Comparison of ENCODE assay signal across 15 cellular contexts in genomic region chr6:136923954-136924291, GRCh38. TPM values are rescaled to one million over a fixed set of nuclear protein-coding genes. Genes with fewer than 3 reads are reported as not detected.
DNase-seq lines count a peak whose midpoint lies in the region; ATAC-seq and TF ChIP-seq lines count a peak whose summit lies in the region.
"Had no signal": no experiment of that assay in that cellular context is flagged by ENCODE, and none has a peak within 500 bp of the region (broad histone marks: within the 10 kb centered on the region; RNA-seq: fewer than 3 reads in every experiment).

No MANE protein-coding gene starts in this region.

- no peak for TF ChIP-seq CTCF in GM10248 (IDR thresholded peaks at IDR 0.05; ENCODE audit: control extremely low read depth, extremely low read depth, low read depth, missing control alignments)

- peaks cover 62% of the 10 kb centered on the region for H3K27me3 Mint-ChIP-seq in activated T-cell treated with anti-CD3 and anti-CD28 coated beads, Interleukin-2, amount 50 U/mL, for 24 hours
- peaks cover 51% of the 10 kb centered on the region for H3K27me3 Mint-ChIP-seq in activated CD4-positive, alpha-beta memory T cell treated with anti-CD3 and anti-CD28 coated beads, Interleukin-2, amount 10 ng/mL, durations not matched to agents 7 days and 5 days
- peaks cover 18 to 39% (median 20%) of the 10 kb centered on the region in 3 donors for H3K27me3 Mint-ChIP-seq in immature natural killer cell (ENCODE audit: low read depth in 3 of 3)

- CTCF ChIA-PET in activated CD4-positive, alpha-beta memory T cell treated with anti-CD3 and anti-CD28 coated beads, Interleukin-2, amount 10 ng/mL, durations not matched to agents 7 days and 5 days (lab: Charles Lee), result no interaction called here
- CTCF ChIA-PET in GM10248 (lab: Yijun Ruan, JAX), result no interaction called here

- no peak for ATAC-seq in stimulated activated effector memory CD8-positive, alpha-beta T cell treated with anti-CD3 and anti-CD28 coated beads, Interleukin-12 subunit alpha, Interleukin-12 subunit beta, amount 100 ng/mL, for 72 hours
- ATAC-seq in HG02884 (IDR thresholded peaks at IDR 0.05; ENCODE audit: unreplicated experiment), result no peak

- POLR2A ChIA-PET in activated CD4-positive, alpha-beta memory T cell treated with anti-CD3 and anti-CD28 coated beads, Interleukin-2, amount 10 ng/mL, durations not matched to agents 7 days and 5 days (lab: Charles Lee), result no interaction called here
- POLR2A ChIA-PET in GM10248 (lab: Yijun Ruan, JAX), result no interaction called here

- H3K4me3 Mint-ChIP-seq in activated T-cell treated with anti-CD3 and anti-CD28 coated beads, Interleukin-2, amount 50 U/mL, for 24 hours, result peak overlapping the region; percentile 50
- peak overlapping the region; percentile 37 for H3K4me3 Mint-ChIP-seq in activated CD4-positive, alpha-beta memory T cell treated with anti-CD3 and anti-CD28 coated beads, Interleukin-2, amount 10 ng/mL, durations not matched to agents 7 days and 5 days
- peak overlapping the region; percentile 13 to 65 (median 53) for H3K4me3 Mint-ChIP-seq in immature natural killer cell
- H3K4me3 Mint-ChIP-seq in stimulated activated effector memory CD8-positive, alpha-beta T cell treated with anti-CD3 and anti-CD28 coated beads, Interleukin-12 subunit alpha, Interleukin-12 subunit beta, amount 100 ng/mL, for 72 hours, result peak overlapping the region; percentile 76

- DNase-seq in activated T-cell treated with anti-CD3 and anti-CD28 coated beads, Interleukin-2, amount 50 U/mL, for 24 hours, result no peak
- DNase-seq in activated T-cell treated with anti-CD3 and anti-CD28 coated beads for 4 hours (no peak), immature natural killer cell (no peak), NCI-H146 treated with DMSO at 0.1 percent for 48 hours (lab: John Stamatoyannopoulos, UW; ENCODE audit: unreplicated experiment) (no peak), GM10248 (ENCODE audit: extremely low spot score) (no peak)
- no peak for DNase-seq in activated CD4-positive, alpha-beta memory T cell treated with anti-CD3 and anti-CD28 coated beads, Interleukin-2, amount 10 ng/mL, durations not matched to agents 7 days and 5 days
- no peak for DNase-seq in stimulated activated effector memory CD8-positive, alpha-beta T cell treated with anti-CD3 and anti-CD28 coated beads, Interleukin-12 subunit alpha, Interleukin-12 subunit beta, amount 100 ng/mL, for 72 hours (ENCODE audit: low spot score in 2 of 2)
- DNase-seq: anterior cingulate cortex, colonic mucosa, COR-L47 had no signal

- H3K9me3 Mint-ChIP-seq in activated T-cell treated with anti-CD3 and anti-CD28 coated beads, Interleukin-2, amount 50 U/mL, for 24 hours, result no peaks in the 10 kb centered on the region
- no peaks in the 10 kb centered on the region for H3K9me3 Mint-ChIP-seq in activated CD4-positive, alpha-beta memory T cell treated with anti-CD3 and anti-CD28 coated beads, Interleukin-2, amount 10 ng/mL, durations not matched to agents 7 days and 5 days
- no peaks in the 10 kb centered on the region for H3K9me3 Mint-ChIP-seq in immature natural killer cell
- no peaks in the 10 kb centered on the region for H3K9me3 Mint-ChIP-seq in stimulated activated effector memory CD8-positive, alpha-beta T cell treated with anti-CD3 and anti-CD28 coated beads, Interleukin-12 subunit alpha, Interleukin-12 subunit beta, amount 100 ng/mL, for 72 hours

- no peaks in the 10 kb centered on the region for H3K36me3 Mint-ChIP-seq in activated T-cell treated with anti-CD3 and anti-CD28 coated beads, Interleukin-2, amount 50 U/mL, for 24 hours (ENCODE audit: low read depth)
- no peaks in the 10 kb centered on the region for H3K36me3 Mint-ChIP-seq in activated CD4-positive, alpha-beta memory T cell treated with anti-CD3 and anti-CD28 coated beads, Interleukin-2, amount 10 ng/mL, durations not matched to agents 7 days and 5 days (ENCODE audit: low read depth)
- no peaks in the 10 kb centered on the region for H3K36me3 Mint-ChIP-seq in immature natural killer cell
- peaks cover 6% of the 10 kb centered on the region for H3K36me3 Mint-ChIP-seq in stimulated activated effector memory CD8-positive, alpha-beta T cell treated with anti-CD3 and anti-CD28 coated beads, Interleukin-12 subunit alpha, Interleukin-12 subunit beta, amount 100 ng/mL, for 72 hours

- H3K4me1 Mint-ChIP-seq in activated T-cell treated with anti-CD3 and anti-CD28 coated beads, Interleukin-2, amount 50 U/mL, for 24 hours (ENCODE audit: low read depth), result peaks cover 35% of the 10 kb centered on the region
- peaks cover 30% of the 10 kb centered on the region for H3K4me1 Mint-ChIP-seq in activated CD4-positive, alpha-beta memory T cell treated with anti-CD3 and anti-CD28 coated beads, Interleukin-2, amount 10 ng/mL, durations not matched to agents 7 days and 5 days
- peaks cover 18 to 24% of the 10 kb centered on the region in 2 donors for H3K4me1 Mint-ChIP-seq in immature natural killer cell
- H3K4me1 Mint-ChIP-seq in stimulated activated effector memory CD8-positive, alpha-beta T cell treated with anti-CD3 and anti-CD28 coated beads, Interleukin-12 subunit alpha, Interleukin-12 subunit beta, amount 100 ng/mL, for 72 hours, result peaks cover 39% of the 10 kb centered on the region

- H3K27ac Mint-ChIP-seq in activated T-cell treated with anti-CD3 and anti-CD28 coated beads, Interleukin-2, amount 50 U/mL, for 24 hours, result no peak overlapping the region
- no peak overlapping the region for H3K27ac Mint-ChIP-seq in activated CD4-positive, alpha-beta memory T cell treated with anti-CD3 and anti-CD28 coated beads, Interleukin-2, amount 10 ng/mL, durations not matched to agents 7 days and 5 days
- peak overlapping the region in 1 of 6 donors; percentile 67 for H3K27ac Mint-ChIP-seq in immature natural killer cell
- H3K27ac Mint-ChIP-seq in stimulated activated effector memory CD8-positive, alpha-beta T cell treated with anti-CD3 and anti-CD28 coated beads, Interleukin-12 subunit alpha, Interleukin-12 subunit beta, amount 100 ng/mL, for 72 hours, result no peak overlapping the region

RNA-seq across cellular contexts. Expression of gene SLC35D3, which starts 1.8 kb away (rescaled TPM):
- under 1 TPM in 1 of 2 experiments, not detected in 1; 0.13 TPM for total RNA-seq in activated CD4-positive, alpha-beta memory T cell treated with anti-CD3 and anti-CD28 coated beads, Interleukin-2, amount 10 ng/mL, durations not matched to agents 7 days and 5 days
- polyA plus RNA-seq in immature natural killer cell, result under 1 TPM in 1 of 3 donors, not detected in 2; 0.10 TPM
- total RNA-seq: epithelial cell of proximal tubule, renal cortical epithelial cell had no signal
- polyA plus RNA-seq: AG04450, liver had no signal
